ENCODE assay signal across 2 cellular contexts in the genomic region with DNA sequence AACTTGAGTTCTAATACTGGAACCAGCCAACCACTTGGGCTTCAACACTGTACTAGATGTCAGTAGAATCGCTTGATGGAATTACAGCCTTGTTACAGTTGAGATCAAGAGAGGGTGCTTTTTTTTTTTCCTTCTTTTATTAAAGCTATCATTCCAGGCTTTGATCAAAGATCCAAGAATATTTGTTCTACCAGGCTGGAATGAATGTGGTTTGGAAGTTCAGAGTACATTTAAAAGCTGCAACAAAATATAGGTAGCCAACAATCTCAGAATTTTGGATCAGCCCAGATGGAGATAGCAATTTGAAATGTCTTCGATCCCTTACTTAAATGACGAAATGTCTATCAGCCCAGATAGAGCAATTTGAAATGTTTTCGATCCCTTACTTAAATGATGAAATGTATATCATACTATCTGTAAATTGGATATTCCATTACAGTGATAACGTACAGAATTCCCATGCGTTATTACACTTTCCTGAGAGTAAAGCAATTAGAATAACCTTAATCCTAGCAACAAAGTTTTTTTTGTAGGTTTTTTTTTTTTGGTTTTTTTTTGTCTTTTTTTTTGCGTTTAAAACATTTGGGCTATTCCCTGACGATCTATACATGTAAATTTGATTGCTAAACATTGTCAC.
TF ChIP-seq lines count a peak whose summit lies in the region.

No MANE protein-coding gene starts in this region.

TF ChIP-seq in A549, 52 proteins besides CTCF, POLR2A, EP300 and RAD21:
- TF ChIP-seq CEBPB (IDR thresholded peaks at IDR 0.05) (0 out of 4 replicates have a peak, but pooled peaks of 1 of the 2 experiments have one; percentile 10), FOSL2 (IDR thresholded peaks at IDR 0.05) (no peak), FOSL2 (CRISPR knock-in tag; IDR thresholded peaks at IDR 0.05) (no peak), MYC (IDR thresholded peaks at IDR 0.05; ENCODE audit: borderline replicate concordance, low read length) (no peak)

TF ChIP-seq in HepG2, 621 proteins besides CTCF, POLR2A, EP300 and RAD21:
- TF ChIP-seq ZNF713 (CRISPR knock-in tag; IDR thresholded peaks at IDR 0.05) (no peak), ZNF292 (CRISPR knock-in tag; IDR thresholded peaks at IDR 0.05; ENCODE audit: borderline replicate concordance, low read depth) (no peak), ZNF207 (IDR thresholded peaks at IDR 0.05; ENCODE audit: borderline replicate concordance) (no peak), ZNF557 (CRISPR knock-in tag; IDR thresholded peaks at IDR 0.05) (no peak), HMGA1 (CRISPR knock-in tag; conservative IDR thresholded peaks at IDR 0.05) (no peak), HOXA7 (CRISPR knock-in tag; IDR thresholded peaks at IDR 0.05) (no peak), ZNF616 (CRISPR knock-in tag; IDR thresholded peaks at IDR 0.05; ENCODE audit: low read depth) (no peak), ZNF468 (CRISPR knock-in tag; IDR thresholded peaks at IDR 0.05) (no peak), SMARCC2 (IDR thresholded peaks at IDR 0.05) (no peak)
- TF ChIP-seq, protein P1, sequence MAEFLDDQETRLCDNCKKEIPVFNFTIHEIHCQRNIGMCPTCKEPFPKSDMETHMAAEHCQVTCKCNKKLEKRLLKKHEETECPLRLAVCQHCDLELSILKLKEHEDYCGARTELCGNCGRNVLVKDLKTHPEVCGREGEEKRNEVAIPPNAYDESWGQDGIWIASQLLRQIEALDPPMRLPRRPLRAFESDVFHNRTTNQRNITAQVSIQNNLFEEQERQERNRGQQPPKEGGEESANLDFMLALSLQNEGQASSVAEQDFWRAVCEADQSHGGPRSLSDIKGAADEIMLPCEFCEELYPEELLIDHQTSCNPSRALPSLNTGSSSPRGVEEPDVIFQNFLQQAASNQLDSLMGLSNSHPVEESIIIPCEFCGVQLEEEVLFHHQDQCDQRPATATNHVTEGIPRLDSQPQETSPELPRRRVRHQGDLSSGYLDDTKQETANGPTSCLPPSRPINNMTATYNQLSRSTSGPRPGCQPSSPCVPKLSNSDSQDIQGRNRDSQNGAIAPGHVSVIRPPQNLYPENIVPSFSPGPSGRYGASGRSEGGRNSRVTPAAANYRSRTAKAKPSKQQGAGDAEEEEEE (CRISPR knock-in tag; IDR thresholded peaks at IDR 0.05; ENCODE audit: borderline replicate concordance), result no peak
- TF ChIP-seq, protein P2, sequence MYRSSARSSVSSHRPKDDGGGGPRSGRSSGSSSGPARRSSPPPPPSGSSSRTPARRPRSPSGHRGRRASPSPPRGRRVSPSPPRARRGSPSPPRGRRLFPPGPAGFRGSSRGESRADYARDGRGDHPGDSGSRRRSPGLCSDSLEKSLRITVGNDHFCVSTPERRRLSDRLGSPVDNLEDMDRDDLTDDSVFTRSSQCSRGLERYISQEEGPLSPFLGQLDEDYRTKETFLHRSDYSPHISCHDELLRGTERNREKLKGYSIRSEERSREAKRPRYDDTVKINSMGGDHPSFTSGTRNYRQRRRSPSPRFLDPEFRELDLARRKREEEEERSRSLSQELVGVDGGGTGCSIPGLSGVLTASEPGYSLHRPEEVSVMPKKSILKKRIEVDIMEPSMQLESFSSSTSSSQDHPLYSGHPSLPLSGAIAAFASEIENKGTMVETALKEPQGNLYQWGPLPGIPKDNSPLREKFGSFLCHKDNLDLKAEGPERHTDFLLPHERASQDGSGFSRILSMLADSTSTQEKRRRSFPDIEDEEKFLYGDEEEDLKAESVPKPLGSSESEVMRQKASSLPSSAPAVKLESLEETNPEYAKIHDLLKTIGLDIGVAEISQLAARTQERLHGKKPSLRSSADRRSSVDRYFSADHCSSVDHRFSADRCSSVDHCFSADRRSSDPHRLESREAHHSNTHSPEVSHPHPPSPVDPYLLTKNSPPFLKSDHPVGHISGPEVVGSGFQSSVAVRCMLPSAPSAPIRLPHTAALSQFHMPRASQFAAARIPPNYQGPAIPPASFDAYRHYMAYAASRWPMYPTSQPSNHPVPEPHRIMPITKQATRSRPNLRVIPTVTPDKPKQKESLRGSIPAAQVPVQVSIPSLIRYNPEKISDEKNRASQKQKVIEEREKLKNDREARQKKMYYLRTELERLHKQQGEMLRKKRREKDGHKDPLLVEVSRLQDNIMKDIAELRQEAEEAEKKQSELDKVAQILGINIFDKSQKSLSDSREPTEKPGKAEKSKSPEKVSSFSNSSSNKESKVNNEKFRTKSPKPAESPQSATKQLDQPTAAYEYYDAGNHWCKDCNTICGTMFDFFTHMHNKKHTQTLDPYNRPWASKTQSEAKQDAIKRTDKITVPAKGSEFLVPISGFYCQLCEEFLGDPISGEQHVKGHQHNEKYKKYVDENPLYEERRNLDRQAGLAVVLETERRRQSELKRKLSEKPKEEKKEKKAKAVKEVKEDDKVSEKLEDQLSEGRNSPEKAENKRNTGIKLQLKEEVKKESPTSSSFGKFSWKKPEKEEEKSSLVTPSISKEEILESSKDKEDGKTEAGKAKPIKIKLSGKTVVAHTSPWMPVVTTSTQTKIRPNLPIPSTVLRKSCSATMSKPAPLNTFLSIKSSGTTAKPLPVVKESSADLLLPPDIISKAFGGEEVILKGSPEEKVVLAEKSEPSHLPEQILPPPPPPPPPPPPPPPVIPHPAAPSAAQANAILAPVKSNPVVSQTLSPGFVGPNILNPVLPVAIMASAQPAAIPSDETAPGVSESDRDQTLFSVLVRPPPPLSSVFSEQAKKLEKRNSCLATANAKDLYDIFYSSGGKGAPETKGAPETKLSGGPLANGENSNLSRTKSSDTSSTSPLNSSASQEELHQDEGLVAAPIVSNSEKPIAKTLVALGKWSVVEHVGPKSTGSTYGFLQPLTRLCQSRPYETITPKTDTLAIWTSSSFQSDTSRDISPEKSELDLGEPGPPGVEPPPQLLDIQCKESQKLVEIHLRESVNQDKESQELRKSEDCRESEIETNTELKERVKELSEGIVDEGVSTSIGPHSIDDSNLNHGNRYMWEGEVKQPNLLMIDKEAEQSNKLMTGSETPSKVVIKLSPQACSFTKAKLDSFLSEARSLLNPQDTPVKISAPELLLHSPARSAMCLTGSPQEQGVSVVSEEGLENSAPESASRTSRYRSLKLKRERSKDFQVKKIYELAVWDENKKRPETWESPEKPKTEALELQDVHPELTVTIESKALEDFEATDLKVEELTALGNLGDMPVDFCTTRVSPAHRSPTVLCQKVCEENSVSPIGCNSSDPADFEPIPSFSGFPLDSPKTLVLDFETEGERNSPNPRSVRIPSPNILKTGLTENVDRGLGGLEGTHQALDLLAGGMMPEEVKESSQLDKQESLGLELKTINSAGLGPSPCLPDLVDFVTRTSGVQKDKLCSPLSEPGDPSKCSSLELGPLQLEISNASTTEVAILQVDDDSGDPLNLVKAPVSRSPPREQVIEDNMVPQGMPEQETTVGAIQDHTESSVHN (CRISPR knock-in tag; IDR thresholded peaks at IDR 0.05), result no peak
- TF ChIP-seq, protein P3, sequence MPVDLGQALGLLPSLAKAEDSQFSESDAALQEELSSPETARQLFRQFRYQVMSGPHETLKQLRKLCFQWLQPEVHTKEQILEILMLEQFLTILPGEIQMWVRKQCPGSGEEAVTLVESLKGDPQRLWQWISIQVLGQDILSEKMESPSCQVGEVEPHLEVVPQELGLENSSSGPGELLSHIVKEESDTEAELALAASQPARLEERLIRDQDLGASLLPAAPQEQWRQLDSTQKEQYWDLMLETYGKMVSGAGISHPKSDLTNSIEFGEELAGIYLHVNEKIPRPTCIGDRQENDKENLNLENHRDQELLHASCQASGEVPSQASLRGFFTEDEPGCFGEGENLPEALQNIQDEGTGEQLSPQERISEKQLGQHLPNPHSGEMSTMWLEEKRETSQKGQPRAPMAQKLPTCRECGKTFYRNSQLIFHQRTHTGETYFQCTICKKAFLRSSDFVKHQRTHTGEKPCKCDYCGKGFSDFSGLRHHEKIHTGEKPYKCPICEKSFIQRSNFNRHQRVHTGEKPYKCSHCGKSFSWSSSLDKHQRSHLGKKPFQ (CRISPR knock-in tag; IDR thresholded peaks at IDR 0.05; ENCODE audit: insufficient replicate concordance), result no peak
